In the genomic region with DNA sequence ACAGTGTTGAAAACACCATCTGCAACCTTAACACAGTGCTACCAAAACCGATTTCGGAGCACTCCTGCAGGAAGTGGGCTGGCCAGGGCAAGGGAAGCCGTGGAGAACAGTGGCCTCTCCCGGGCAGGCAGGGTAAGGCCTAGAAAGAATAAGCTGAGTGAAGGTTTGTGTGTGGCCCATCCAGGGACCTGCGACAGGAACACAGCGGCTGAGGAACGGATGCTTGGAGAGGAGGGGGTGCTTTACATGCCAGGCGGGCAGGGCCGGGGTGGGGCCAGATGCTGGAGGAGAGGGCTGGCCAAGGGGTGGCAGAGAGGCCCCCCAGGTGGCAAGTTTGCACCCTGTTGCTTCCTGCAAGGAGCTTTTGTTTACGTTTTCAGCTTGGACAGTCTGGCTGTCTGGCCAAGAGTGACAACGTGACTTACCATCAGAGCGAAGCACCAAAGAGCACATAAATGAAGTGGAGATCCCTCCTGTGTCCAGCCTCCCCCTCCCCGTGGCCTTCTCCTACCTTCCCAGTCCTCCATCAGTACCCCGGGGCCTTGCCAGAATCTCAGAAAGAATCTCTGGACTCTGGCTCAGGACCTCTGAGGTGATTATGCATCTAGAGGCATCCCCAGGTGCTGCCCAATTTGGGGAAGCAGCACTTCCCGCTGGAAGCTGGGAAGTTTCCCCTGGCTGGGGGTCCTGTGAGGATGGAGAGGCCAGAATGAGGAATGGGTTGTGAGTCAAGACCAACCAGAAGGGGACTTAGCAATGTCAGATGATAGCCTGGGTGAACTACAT, we compare ENCODE assay signal across 8 cellular contexts.
DNase-seq lines count a peak whose midpoint lies in the region; ATAC-seq and TF ChIP-seq lines count a peak whose summit lies in the region.

No MANE protein-coding gene starts in this region.

- DNase-seq in AG04450 (ENCODE audit: low read depth, low spot score) (no peak), NCI-H82 (lab: John Stamatoyannopoulos, UW) (peak; percentile 91), endodermal cell (peak; percentile 93), midbrain (lab: John Stamatoyannopoulos, UW) (peak; percentile 80)
- peak; percentile 79 for DNase-seq in activated CD8-positive, alpha-beta memory T cell treated with anti-CD3 and anti-CD28 coated beads for 24 hours
- peak; percentile 41 to 43 for DNase-seq in stimulated activated CD8-positive, alpha-beta memory T cell treated with anti-CD3 and anti-CD28 coated beads, Interleukin-2, amount 100 ng/mL, for 48 hours (ENCODE audit: low read depth in 2 of 2)

- H3K4me3 Mint-ChIP-seq in endodermal cell: peak overlapping the region; percentile 76

- no peak overlapping the region for H3K9ac ChIP-seq in endodermal cell (ENCODE audit: extremely low read depth, low read length, poor library complexity, severe bottlenecking)

- H3K4me1 Mint-ChIP-seq in endodermal cell: peaks cover 65% of the 10 kb centered on the region

- no peaks in the 10 kb centered on the region for H3K36me3 Mint-ChIP-seq in endodermal cell (ENCODE audit: low read depth)

- WGBS in endodermal cell (ENCODE audit: insufficient coverage in 1 of 2, insufficient read length in 1 of 2), 2 experiments: 25 to 27% methylated on average over 10 to 15 of the region's 15 CpGs

- H3K27me3 Mint-ChIP-seq in endodermal cell (ENCODE audit: insufficient read depth): no peaks in the 10 kb centered on the region

- ATAC-seq in GM18867 (IDR thresholded peaks at IDR 0.05; ENCODE audit: unreplicated experiment): peak; percentile 34
- peak; percentile 36 for ATAC-seq in HG03457 (IDR thresholded peaks at IDR 0.05; ENCODE audit: unreplicated experiment)

- no peaks in the 10 kb centered on the region for H3K9me3 Mint-ChIP-seq in endodermal cell

- no peaks in the 10 kb centered on the region for H3K36me3 ChIP-seq in endodermal cell (ENCODE audit: control insufficient read depth, insufficient read depth, low read length)

- H3K27ac ChIP-seq in AG04450 (ENCODE audit: low read depth, low read length) (peak overlapping the region; percentile 80), endodermal cell (ENCODE audit: low read depth, low read length) (peak overlapping the region; percentile 69)

- no peaks in the 10 kb centered on the region for H3K27me3 ChIP-seq in AG04450 (ENCODE audit: control insufficient read depth, insufficient read depth, low read length)
- no peaks in the 10 kb centered on the region for H3K27me3 ChIP-seq in endodermal cell (ENCODE audit: control insufficient read depth, insufficient read depth, low read length, poor library complexity, severe bottlenecking)

- peak; percentile 87 for TF ChIP-seq CTCF in AG04450 (IDR thresholded peaks at IDR 0.05; ENCODE audit: low read depth, low read length)
- peak; percentile 88 for TF ChIP-seq CTCF in endodermal cell (conservative IDR thresholded peaks at IDR 0.05)

- H3K4me1 ChIP-seq in endodermal cell (ENCODE audit: control insufficient read depth, insufficient read depth, low read length): peaks cover 18% of the 10 kb centered on the region

- H3K4me3 ChIP-seq in AG04450 (ENCODE audit: low read depth, low read length) (peak overlapping the region; percentile 68), endodermal cell (ENCODE audit: low read length) (peak overlapping the region; percentile 78)

- CTCF ChIA-PET in AG04450 (lab: Charles Lee): interaction anchor here (0.5 to 2.6 kb wide), 37 partner anchors 21 to 409 kb away, joined by 3 to 24 read pairs (median 4); no protein-coding TSS in a partner anchor

- POLR2A ChIA-PET in AG04450 (lab: Yijun Ruan, JAX): interaction anchor here (1.0 kb wide), 1 partner anchor 202 kb away, joined by 3 read pairs; no protein-coding TSS in a partner anchor

- peak overlapping the region; percentile 86 for H3K27ac Mint-ChIP-seq in endodermal cell

- H3K9me3 ChIP-seq in AG04450 (ENCODE audit: control insufficient read depth, insufficient read depth, low read length): no peaks in the 10 kb centered on the region
- H3K9me3 ChIP-seq in endodermal cell (ENCODE audit: control insufficient read depth, low read length): no peaks in the 10 kb centered on the region
